In genomic region chr22:28892175-28892731, GRCh38 we compare ENCODE assay signal across 1 cellular context.
A peak's percentile ranks its signal among the peaks of the same experiment; 100 is the strongest.
TF ChIP-seq lines count a peak whose summit lies in the region.

No MANE protein-coding gene starts in this region.

TF ChIP-seq in K562, 482 proteins besides CTCF, POLR2A, EP300 and RAD21 (continued from another document):
- TF ChIP-seq, protein P1, sequence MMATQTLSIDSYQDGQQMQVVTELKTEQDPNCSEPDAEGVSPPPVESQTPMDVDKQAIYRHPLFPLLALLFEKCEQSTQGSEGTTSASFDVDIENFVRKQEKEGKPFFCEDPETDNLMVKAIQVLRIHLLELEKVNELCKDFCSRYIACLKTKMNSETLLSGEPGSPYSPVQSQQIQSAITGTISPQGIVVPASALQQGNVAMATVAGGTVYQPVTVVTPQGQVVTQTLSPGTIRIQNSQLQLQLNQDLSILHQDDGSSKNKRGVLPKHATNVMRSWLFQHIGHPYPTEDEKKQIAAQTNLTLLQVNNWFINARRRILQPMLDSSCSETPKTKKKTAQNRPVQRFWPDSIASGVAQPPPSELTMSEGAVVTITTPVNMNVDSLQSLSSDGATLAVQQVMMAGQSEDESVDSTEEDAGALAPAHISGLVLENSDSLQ (IDR thresholded peaks at IDR 0.05): peak; percentile 48
